ENCODE assay signal across 9 cellular contexts in genomic region chr13:39776439-39776838, GRCh38.
DNase-seq lines count a peak whose midpoint lies in the region; TF ChIP-seq lines count a peak whose summit lies in the region.
"Had no signal": no experiment of that assay in that cellular context is flagged by ENCODE, and none has a peak within 500 bp of the region (broad histone marks: within the 10 kb centered on the region; RNA-seq: fewer than 3 reads in every experiment).

No MANE protein-coding gene starts in this region.

- no peak for TF ChIP-seq CTCF in GM20000 (IDR thresholded peaks at IDR 0.05; ENCODE audit: extremely low read depth, missing control alignments)
- no peak for TF ChIP-seq CTCF in foreskin fibroblast (IDR thresholded peaks at IDR 0.05; ENCODE audit: low read depth, low read length)

- DNase-seq in EH (ENCODE audit: low read depth) (peak; percentile 88), GM20000 (ENCODE audit: low spot score) (peak; percentile 25), RPMI7951 (ENCODE audit: low read depth) (peak; percentile 84), foreskin fibroblast (peak; percentile 74 to 78), NCI-H510A treated with DMSO at 0.1 percent for 48 hours (lab: John Stamatoyannopoulos, UW) (no peak), cardiac septum (ENCODE audit: low spot score) (no peak), COLO668 (lab: John Stamatoyannopoulos, UW; ENCODE audit: unreplicated experiment) (no peak)
- no peak for DNase-seq in activated CD8-positive, alpha-beta memory T cell treated with anti-CD3 and anti-CD28 coated beads, Interleukin-2, amount 50 U/mL, for 48 hours
- DNase-seq: MG63 had no signal

- intact Hi-C loops in cardiac septum (cut with DNase I) = loop anchor here (5.0 to 10.0 kb wide), 2 partner anchors 166 to 908 kb away; no protein-coding TSS in a partner anchor

- no peak overlapping the region for H3K4me3 ChIP-seq in foreskin fibroblast (ENCODE audit: low read depth in 1 of 2, low read length in 2 of 2)
- H3K4me3 ChIP-seq: MG63 had no signal

Comparison
In these comparisons a context has a peak if more than half of its experiments do, and no peak if none do; other contexts are left out.
1. DNase-seq: peak in EH (single experiment), GM20000 (single experiment), RPMI7951 (single experiment) and foreskin fibroblast (2 of 2); none in NCI-H510A treated with DMSO at 0.1 percent for 48 hours (single experiment), cardiac septum (single experiment), activated CD8-positive, alpha-beta memory T cell treated with anti-CD3 and anti-CD28 coated beads, Interleukin-2, amount 50 U/mL, for 48 hours (single experiment) and COLO668 (single experiment).